29 cellular contexts compared by ENCODE assay signal in genomic region chr20:53811577-53811976, GRCh38.
"Had no signal": no experiment of that assay in that cellular context is flagged by ENCODE, and none has a peak within 500 bp of the region (broad histone marks: within the 10 kb centered on the region; RNA-seq: fewer than 3 reads in every experiment).

No MANE protein-coding gene starts in this region.

- H3K4me1 ChIP-seq: parathyroid adenoma, psoas muscle, thyroid gland, tibial nerve, upper lobe of left lung, vagina had no signal

- H3K27ac Mint-ChIP-seq: natural killer cell; nephron; neural progenitor cell; progenitor cell of endocrine pancreas; stimulated activated memory B cell treated with anti-CD40 and anti-IgM and Interleukin-4, amounts not matched to agents 10 μg/mL and 1 μg/mL and 100 μg/mL, for 72 hours; stimulated activated naive CD8-positive, alpha-beta T cell treated with anti-CD3 and anti-CD28 coated beads, Interleukin-15, amount 100 ng/mL, for 72 hours had no signal

- DNase-seq: natural killer cell; occipital lobe; ovary; posterior cingulate gyrus; psoas muscle; right cardiac atrium; spleen; stimulated activated CD4-positive, alpha-beta T cell treated with anti-CD3 and anti-CD28 coated beads, Interleukin-12 subunit alpha, Interleukin-12 subunit beta, amount 100 ng/mL, for 4 hours; stimulated activated CD4-positive, alpha-beta T cell treated with anti-CD3 and anti-CD28 coated beads, Interleukin-1b, Interleukin-23, amount 100 ng/mL, for 48 hours; stimulated activated CD4-positive, alpha-beta T cell treated with anti-CD3 and anti-CD28 coated beads, Interleukin-4, amount 100 ng/mL, for 1 hour; stimulated activated CD4-positive, alpha-beta T cell treated with anti-CD3 and anti-CD28 coated beads, Interleukin-4, amount 100 ng/mL, for 4 hours; stimulated activated CD8-positive, alpha-beta memory T cell treated with anti-CD3 and anti-CD28 coated beads, Interleukin-4, amount 100 ng/mL, for 48 hours; stimulated activated naive CD4-positive, alpha-beta T cell; stimulated activated naive CD8-positive, alpha-beta T cell treated with anti-CD3 and anti-CD28 coated beads, Interleukin-15, amount 100 ng/mL, for 72 hours; stimulated activated naive CD8-positive, alpha-beta T cell treated with anti-CD3 and anti-CD28 coated beads, Interleukin-15, Interleukin-2, amounts not matched to agents 100 U/mL and 50 U/mL, for 24 hours; thyroid gland; trophoblast cell; upper lobe of left lung had no signal

- H3K9me3 ChIP-seq: ovary, psoas muscle, spleen, thoracic aorta, thyroid gland, tibial nerve, upper lobe of left lung, vagina had no signal

- H3K4me3 ChIP-seq: neural progenitor cell, ovary, psoas muscle, skin epidermis, smooth muscle cell, spleen, thoracic aorta, thyroid gland, tibial nerve, upper lobe of left lung, vagina had no signal

- ATAC-seq: natural killer cell; psoas muscle; right cardiac atrium; sciatic nerve; stimulated activated memory B cell treated with anti-CD40 and anti-IgM and Interleukin-4, amounts not matched to agents 10 μg/mL and 1 μg/mL and 100 μg/mL, for 72 hours; stimulated activated naive CD8-positive, alpha-beta T cell treated with anti-CD3 and anti-CD28 coated beads, Interleukin-15, amount 100 ng/mL, for 72 hours; stimulated activated naive CD8-positive, alpha-beta T cell treated with anti-CD3 and anti-CD28 coated beads, Interleukin-15, Interleukin-2, amounts not matched to agents 100 U/mL and 50 U/mL, for 24 hours had no signal

- H3K27me3 Mint-ChIP-seq: progenitor cell of endocrine pancreas; stimulated activated memory B cell treated with anti-CD40 and anti-IgM and Interleukin-4, amounts not matched to agents 10 μg/mL and 1 μg/mL and 100 μg/mL, for 72 hours; stimulated activated naive CD8-positive, alpha-beta T cell treated with anti-CD3 and anti-CD28 coated beads, Interleukin-15, amount 100 ng/mL, for 72 hours had no signal

- H3K36me3 Mint-ChIP-seq: natural killer cell; neural progenitor cell; stimulated activated memory B cell treated with anti-CD40 and anti-IgM and Interleukin-4, amounts not matched to agents 10 μg/mL and 1 μg/mL and 100 μg/mL, for 72 hours had no signal

- H3K36me3 ChIP-seq: neural progenitor cell, ovary, spleen, thoracic aorta, thyroid gland, tibial nerve, upper lobe of left lung, vagina had no signal

- H3K4me3 Mint-ChIP-seq: natural killer cell; nephron; neural progenitor cell; stimulated activated memory B cell treated with anti-CD40 and anti-IgM and Interleukin-4, amounts not matched to agents 10 μg/mL and 1 μg/mL and 100 μg/mL, for 72 hours; stimulated activated naive CD8-positive, alpha-beta T cell treated with anti-CD3 and anti-CD28 coated beads, Interleukin-15, amount 100 ng/mL, for 72 hours had no signal

- H3K9me3 Mint-ChIP-seq: natural killer cell; nephron; neural progenitor cell; stimulated activated memory B cell treated with anti-CD40 and anti-IgM and Interleukin-4, amounts not matched to agents 10 μg/mL and 1 μg/mL and 100 μg/mL, for 72 hours; stimulated activated naive CD8-positive, alpha-beta T cell treated with anti-CD3 and anti-CD28 coated beads, Interleukin-15, amount 100 ng/mL, for 72 hours had no signal

- H3K27me3 ChIP-seq: neural progenitor cell, ovary, spleen, thyroid gland, tibial nerve, upper lobe of left lung, vagina had no signal

- H3K27ac ChIP-seq: neural progenitor cell, ovary, parathyroid adenoma, psoas muscle, skin epidermis, spleen, thoracic aorta, thyroid gland, tibial nerve, upper lobe of left lung, vagina had no signal
